ENCODE assay signal across 8 cellular contexts in the genomic region with DNA sequence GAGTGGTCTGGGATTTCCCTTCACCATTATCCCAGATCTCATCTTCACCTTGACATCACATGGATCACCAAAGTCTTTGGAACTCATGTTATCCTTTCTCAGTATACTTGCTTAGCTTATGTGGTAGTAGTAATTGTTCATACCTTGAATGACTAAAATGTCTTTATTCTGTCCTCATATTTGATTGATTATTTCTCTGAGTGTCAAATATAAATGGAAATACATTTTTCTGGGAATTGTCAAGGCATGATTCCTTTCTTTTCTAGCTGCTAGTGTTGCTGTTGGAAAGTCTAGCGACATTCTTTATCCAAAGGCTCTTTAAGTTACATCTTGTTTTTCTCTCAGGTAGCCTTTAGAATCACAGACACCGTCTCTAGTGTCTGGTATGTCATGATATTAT.
"Had no signal": no experiment of that assay in that cellular context is flagged by ENCODE, and none has a peak within 500 bp of the region (broad histone marks: within the 10 kb centered on the region; RNA-seq: fewer than 3 reads in every experiment).

No MANE protein-coding gene starts in this region.

- H3K4me3 ChIP-seq: GM12878 had no signal

- ATAC-seq: GM12878 had no signal

- DNase-seq: GDM1, GF-D8 had no signal

- FAIRE-seq: G401.6, GM12878, GM12891, GM12892, GM18507, GM19239 had no signal
